Comparison of ENCODE assay signal across 21 cellular contexts in genomic region chr7:80313067-80313626, GRCh38.
"Had no signal": no experiment of that assay in that cellular context is flagged by ENCODE, and none has a peak within 500 bp of the region (broad histone marks: within the 10 kb centered on the region; RNA-seq: fewer than 3 reads in every experiment).

No MANE protein-coding gene starts in this region.

- H3K9me3 ChIP-seq: left lung, right atrium auricular region, suprapubic skin, upper lobe of left lung had no signal

- H3K27me3 ChIP-seq: left lung, right atrium auricular region, suprapubic skin, upper lobe of left lung had no signal

- H3K4me1 Mint-ChIP-seq: memory B cell had no signal

- H3K4me3 ChIP-seq: left lung, right atrium auricular region, suprapubic skin, upper lobe of left lung had no signal

- H3K9me3 Mint-ChIP-seq: brain had no signal

- H3K27ac ChIP-seq: left lung, right atrium auricular region, suprapubic skin, upper lobe of left lung had no signal

- H3K27me3 Mint-ChIP-seq: activated CD8-positive, alpha-beta T cell treated with anti-CD3 and anti-CD28 coated beads for 36 hours; brain; effector memory CD8-positive, alpha-beta T cell; memory B cell; progenitor cell of endocrine pancreas had no signal

- H3K4me3 Mint-ChIP-seq: activated CD8-positive, alpha-beta T cell treated with anti-CD3 and anti-CD28 coated beads for 36 hours; brain; effector memory CD8-positive, alpha-beta T cell; memory B cell; natural killer cell; stimulated activated naive CD8-positive, alpha-beta T cell treated with anti-CD3 and anti-CD28 coated beads, Interleukin-15, Interleukin-2, amounts not matched to agents 100 ng/mL and 50 ng/mL, for 24 hours; T-helper 1 cell treated with Interleukin-12 subunit alpha and Interleukin-12 subunit beta and Interleukin-4 antibody, amounts not matched to agents 30 μg/mL and 1 μg/mL, for 36 hours; WTC11 had no signal

- H3K27ac Mint-ChIP-seq: activated CD8-positive, alpha-beta T cell treated with anti-CD3 and anti-CD28 coated beads for 36 hours; activated naive CD4-positive, alpha-beta T cell treated with anti-CD3 and anti-CD28 coated beads, Interleukin-2, amount 50 U/mL, for 72 hours; effector memory CD8-positive, alpha-beta T cell; memory B cell; natural killer cell; stimulated activated naive CD8-positive, alpha-beta T cell treated with anti-CD3 and anti-CD28 coated beads, Interleukin-15, Interleukin-2, amounts not matched to agents 100 ng/mL and 50 ng/mL, for 24 hours; T-helper 1 cell treated with Interleukin-12 subunit alpha and Interleukin-12 subunit beta and Interleukin-4 antibody, amounts not matched to agents 30 μg/mL and 1 μg/mL, for 36 hours; WTC11 had no signal

- H3K36me3 ChIP-seq: left lung, right atrium auricular region, suprapubic skin, upper lobe of left lung had no signal

- ATAC-seq: activated CD8-positive, alpha-beta T cell treated with anti-CD3 and anti-CD28 coated beads for 36 hours; effector memory CD8-positive, alpha-beta T cell; natural killer cell had no signal

- H3K36me3 Mint-ChIP-seq: brain, memory B cell, natural killer cell, WTC11 had no signal

- DNase-seq: activated CD4-positive, alpha-beta T cell treated with anti-CD3 and anti-CD28 coated beads for 48 hours; activated CD8-positive, alpha-beta T cell treated with anti-CD3 and anti-CD28 coated beads for 36 hours; activated effector memory CD4-positive, alpha-beta T cell treated with anti-CD3 and anti-CD28 coated beads, Interleukin-2, amount 50 U/mL, for 16 hours; activated T-cell treated with anti-CD3 and anti-CD28 coated beads, Interleukin-2, amount 50 U/mL, for 48 hours; cerebellar nuclear complex; effector memory CD8-positive, alpha-beta T cell; islet precursor cell; left lung; natural killer cell; stimulated activated CD4-positive, alpha-beta T cell treated with anti-CD3 and anti-CD28 coated beads, Interleukin-4, amount 100 ng/mL, for 4 hours; stimulated activated CD8-positive, alpha-beta memory T cell treated with anti-CD3 and anti-CD28 coated beads, Interleukin-4, amount 100 ng/mL, for 48 hours; upper lobe of left lung had no signal

- H3K4me1 ChIP-seq: left lung, right atrium auricular region had no signal
